Comparison of ENCODE assay signal across 2 cellular contexts in genomic region chr12:14810953-14811483, GRCh38.
TF ChIP-seq lines count a peak whose summit lies in the region.

No MANE protein-coding gene starts in this region.

TF ChIP-seq in HEK293T, 16 proteins besides CTCF, POLR2A, EP300 and RAD21:
- no peak for TF ChIP-seq SUZ12 (IDR thresholded peaks at IDR 0.05)
- TF ChIP-seq L3MBTL2 (conservative IDR thresholded peaks at IDR 0.05): no peak
- no peak for TF ChIP-seq FOXA1 (IDR thresholded peaks at IDR 0.05)
- TF ChIP-seq ARNT (IDR thresholded peaks at IDR 0.05): no peak
- TF ChIP-seq HDGF (IDR thresholded peaks at IDR 0.05; ENCODE audit: borderline replicate concordance): no peak
- no peak for TF ChIP-seq CTBP1 (IDR thresholded peaks at IDR 0.05; ENCODE audit: borderline replicate concordance)
- TF ChIP-seq FOXM1 (IDR thresholded peaks at IDR 0.05; ENCODE audit: borderline replicate concordance): no peak
- no peak for TF ChIP-seq LEF1 (IDR thresholded peaks at IDR 0.05; ENCODE audit: borderline replicate concordance)
- no peak for TF ChIP-seq ELF4 (IDR thresholded peaks at IDR 0.05)
- no peak for TF ChIP-seq PKNOX1 (IDR thresholded peaks at IDR 0.05)
- no peak for TF ChIP-seq TARDBP (IDR thresholded peaks at IDR 0.05)
- no peak for TF ChIP-seq FOXK2 (IDR thresholded peaks at IDR 0.05)
- TF ChIP-seq ZNF384 (IDR thresholded peaks at IDR 0.05): no peak
- TF ChIP-seq SP1 (IDR thresholded peaks at IDR 0.05): no peak
TF ChIP-seq in HEK293T: peak in this region for 0.

TF ChIP-seq in HepG2, 621 proteins besides CTCF, POLR2A, EP300 and RAD21:
- TF ChIP-seq ZNF629 (CRISPR knock-in tag; conservative IDR thresholded peaks at IDR 0.05) (peak; percentile 71; the same call in 1 of the 2 replicates), CREBL2 (CRISPR knock-in tag; IDR thresholded peaks at IDR 0.05; ENCODE audit: borderline replicate concordance) (no peak), ZFP62 (CRISPR knock-in tag; IDR thresholded peaks at IDR 0.05) (no peak), ZNF878 (CRISPR knock-in tag; IDR thresholded peaks at IDR 0.05) (no peak), GMEB2 (CRISPR knock-in tag; IDR thresholded peaks at IDR 0.05; ENCODE audit: low read depth) (no peak), ZNF253 (CRISPR knock-in tag; IDR thresholded peaks at IDR 0.05; ENCODE audit: borderline replicate concordance) (no peak), ZNF703 (CRISPR knock-in tag; IDR thresholded peaks at IDR 0.05; ENCODE audit: borderline replicate concordance) (no peak), ZNF589 (CRISPR knock-in tag; conservative IDR thresholded peaks at IDR 0.05) (no peak), REXO4 (CRISPR knock-in tag; IDR thresholded peaks at IDR 0.05; ENCODE audit: borderline replicate concordance) (no peak), SMC3 (IDR thresholded peaks at IDR 0.05; ENCODE audit: low read length) (peak; percentile 93), STAG1 (CRISPR knock-in tag; IDR thresholded peaks at IDR 0.05) (peak; percentile 76), NCOA2 (CRISPR knock-in tag; IDR thresholded peaks at IDR 0.05) (0 out of 2 replicates have a peak, but pooled peaks have one; percentile 14), TFDP1 (CRISPR knock-in tag; IDR thresholded peaks at IDR 0.05; ENCODE audit: borderline replicate concordance) (no peak)
